In the genomic region with DNA sequence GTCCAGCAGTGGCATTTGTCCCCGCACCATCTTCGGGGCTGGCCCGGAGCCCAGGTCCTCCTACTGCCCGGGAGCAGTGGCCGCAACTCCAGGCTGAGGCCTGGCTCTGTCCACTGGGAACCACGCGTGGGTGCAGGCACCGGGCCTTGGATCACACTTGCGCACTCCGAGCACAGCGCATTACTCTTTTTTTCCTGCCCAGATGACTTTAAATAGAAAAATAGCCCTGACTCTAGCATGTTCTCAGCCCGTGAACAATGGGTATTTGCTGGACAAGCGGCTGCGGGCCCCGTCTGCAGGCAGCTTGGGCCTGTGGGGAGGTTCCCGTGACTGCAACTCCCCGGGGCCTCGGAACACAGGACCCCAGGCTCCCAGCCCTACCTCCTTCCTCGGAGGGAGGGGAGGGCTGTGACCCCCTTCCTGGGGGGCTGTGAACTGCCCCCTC, we compare ENCODE assay signal across 10 cellular contexts.
DNase-seq lines count a peak whose midpoint lies in the region; ATAC-seq, FAIRE-seq and TF ChIP-seq lines count a peak whose summit lies in the region.
"Had no signal": no experiment of that assay in that cellular context is flagged by ENCODE, and none has a peak within 500 bp of the region (broad histone marks: within the 10 kb centered on the region; RNA-seq: fewer than 3 reads in every experiment).

No MANE protein-coding gene starts in this region.

- TF ChIP-seq CTCF in gastrocnemius medialis (IDR thresholded peaks at IDR 0.05 in 4 of 5, conservative IDR thresholded peaks at IDR 0.05 in 1 of 5) (no peak), OCI-LY7 (conservative IDR thresholded peaks at IDR 0.05; ENCODE audit: low read length) (no peak)

- H3K4me2 ChIP-seq in GM23248 (ENCODE audit: unreplicated experiment) = peak overlapping the region; percentile 99
- H3K4me2 ChIP-seq in OCI-LY7 (ENCODE audit: low read length) = no peak overlapping the region

- peaks cover 8% of the 10 kb centered on the region; the same call in 1 of the 2 replicates for H3F3A ChIP-seq in GM23248 (ENCODE audit: insufficient read depth)

- H3K9me3 ChIP-seq in GM23248 (ENCODE audit: low read depth) = no peaks in the 10 kb centered on the region
- no peaks in the 10 kb centered on the region for H3K9me3 ChIP-seq in gastrocnemius medialis
- no peaks in the 10 kb centered on the region for H3K9me3 ChIP-seq in OCI-LY7 (ENCODE audit: low read length)

- DNase-seq in GM23248 (peak; percentile 60), brain pericyte (ENCODE audit: low read depth, low spot score) (peak; percentile 76), iPS-NIHi11 (ENCODE audit: low spot score) (peak; percentile 47), gastrocnemius medialis (no peak), HuH-7 (ENCODE audit: low spot score) (no peak), OCI-LY7 (ENCODE audit: low spot score) (no peak), HTR-8/SVneo (ENCODE audit: insufficient read length, low spot score) (no peak)
- no peak for DNase-seq in activated T-cell treated with anti-CD3 and anti-CD28 coated beads, Interleukin-2, amount 50 U/mL, for 24 hours
- DNase-seq: NCI-H1694 had no signal

- H2AFZ ChIP-seq in GM23248 = peak overlapping the region; percentile 83
- no peak overlapping the region for H2AFZ ChIP-seq in OCI-LY7 (ENCODE audit: low read length)

- H3K27ac ChIP-seq in GM23248 (peak overlapping the region; percentile 77; the same call in 1 of the 2 replicates), gastrocnemius medialis (peak overlapping the region; percentile 34 to 64 (median 56)), OCI-LY7 (ENCODE audit: low read depth, low read length, poor library complexity, severe bottlenecking) (no peak overlapping the region)

- H3K27me3 ChIP-seq in GM23248 (replicated peaks; ENCODE audit: insufficient read depth) (no peaks in the 10 kb centered on the region), gastrocnemius medialis (peaks cover 33 to 47% (median 44%) of the 10 kb centered on the region in 3 donors)

- no peak overlapping the region for H3K4me3 Mint-ChIP-seq in activated T-cell treated with anti-CD3 and anti-CD28 coated beads, Interleukin-2, amount 50 U/mL, for 24 hours

- H3K4me1 Mint-ChIP-seq in activated T-cell treated with anti-CD3 and anti-CD28 coated beads, Interleukin-2, amount 50 U/mL, for 24 hours (ENCODE audit: low read depth) = peaks cover 7% of the 10 kb centered on the region

- no peak for FAIRE-seq in HTR-8/SVneo (lab: Jason Lieb, UNC)
- FAIRE-seq: G401.6 had no signal

- H3K27me3 Mint-ChIP-seq in activated T-cell treated with anti-CD3 and anti-CD28 coated beads, Interleukin-2, amount 50 U/mL, for 24 hours = peaks cover 66% of the 10 kb centered on the region

- no peaks in the 10 kb centered on the region for H4K20me1 ChIP-seq in GM23248 (ENCODE audit: insufficient read depth)
- H4K20me1 ChIP-seq in OCI-LY7 (ENCODE audit: insufficient read depth, low read length) = no peaks in the 10 kb centered on the region

- no peaks in the 10 kb centered on the region for H3K36me3 ChIP-seq in GM23248 (ENCODE audit: low read depth)
- H3K36me3 ChIP-seq in gastrocnemius medialis = no peaks in the 10 kb centered on the region
- H3K36me3 ChIP-seq in OCI-LY7 (ENCODE audit: insufficient read depth, low read length) = no peaks in the 10 kb centered on the region

- in situ Hi-C loops in GM23248 (cut with MboI) = no loop called here
- in situ Hi-C loops in gastrocnemius medialis (cut with MboI; ENCODE audit: low sequenced_read_pairs in 4 of 4) = no loop called here

- H3K4me3 ChIP-seq in GM23248 = peak overlapping the region; percentile 68
- H3K4me3 ChIP-seq in gastrocnemius medialis = peak overlapping the region; percentile 31 to 56 (median 44)
- no peak overlapping the region for H3K4me3 ChIP-seq in OCI-LY7 (ENCODE audit: low read depth, low read length, poor library complexity, severe bottlenecking)

- H3K4me1 ChIP-seq in GM23248 (ENCODE audit: insufficient read depth) (peaks cover 33% of the 10 kb centered on the region), gastrocnemius medialis (peaks cover 8 to 28% of the 10 kb centered on the region in 2 donors), OCI-LY7 (ENCODE audit: insufficient read depth, low read length, poor library complexity, severe bottlenecking) (no peaks in the 10 kb centered on the region)

- WGBS in GM23248 (ENCODE audit: low coverage in 1 of 2, low lambda C conversion rate in 2 of 2, missing lambda C conversion rate in 2 of 2), 2 experiments = 17% methylated on average over 18 to 19 of the region's 19 CpGs

- POLR2A ChIA-PET in OCI-LY7 (lab: Charles Lee) = no interaction called here

- peak overlapping the region; percentile 78 for H3K9ac ChIP-seq in GM23248

- no peaks in the 10 kb centered on the region for H3K36me3 Mint-ChIP-seq in activated T-cell treated with anti-CD3 and anti-CD28 coated beads, Interleukin-2, amount 50 U/mL, for 24 hours (ENCODE audit: low read depth)

- BruUV-seq in OCI-LY7 (replicated peaks; lab: Mats Ljungman, UMichigan) = no TSS peak

- no peak for TF ChIP-seq POLR2A in gastrocnemius medialis (IDR thresholded peaks at IDR 0.05)

- CTCF ChIA-PET in OCI-LY7 (lab: Charles Lee; ENCODE audit: unreplicated experiment) = no interaction called here

- H3K27ac Mint-ChIP-seq in activated T-cell treated with anti-CD3 and anti-CD28 coated beads, Interleukin-2, amount 50 U/mL, for 24 hours = no peak overlapping the region

- H3K79me2 ChIP-seq in GM23248 (ENCODE audit: insufficient read depth) = no peaks in the 10 kb centered on the region
- no peaks in the 10 kb centered on the region for H3K79me2 ChIP-seq in OCI-LY7 (ENCODE audit: insufficient read depth, low read depth, low read length)

- H3K9me3 Mint-ChIP-seq in activated T-cell treated with anti-CD3 and anti-CD28 coated beads, Interleukin-2, amount 50 U/mL, for 24 hours = no peaks in the 10 kb centered on the region

- intact Hi-C loops in gastrocnemius medialis (cut with DNase I; ENCODE audit: low total_unique reads) = loop anchor here (2.0 kb wide), 1 partner anchor 17 kb away; no protein-coding TSS in a partner anchor
- intact Hi-C loops in OCI-LY7 (cut with micrococcal nuclease; ENCODE audit: unreplicated experiment) = no loop called here

- ATAC-seq in gastrocnemius medialis = peak in 1 of 2 donors; percentile 39

- H3K9me2 ChIP-seq in GM23248 (ENCODE audit: insufficient read depth) = no peaks in the 10 kb centered on the region
- H3K9me2 ChIP-seq in OCI-LY7 (ENCODE audit: insufficient read depth, low read length) = no peaks in the 10 kb centered on the region

Comparison
In these comparisons a context has a peak if more than half of its experiments do, and no peak if none do; other contexts are left out.
1. DNase-seq: peak in GM23248 (single experiment), brain pericyte (single experiment) and iPS-NIHi11 (single experiment); none in gastrocnemius medialis (0 of 2), HuH-7 (single experiment), OCI-LY7 (single experiment), HTR-8/SVneo (single experiment) and activated T-cell treated with anti-CD3 and anti-CD28 coated beads, Interleukin-2, amount 50 U/mL, for 24 hours (single experiment).